ENCODE assay signal across 1 cellular context in the genomic region with DNA sequence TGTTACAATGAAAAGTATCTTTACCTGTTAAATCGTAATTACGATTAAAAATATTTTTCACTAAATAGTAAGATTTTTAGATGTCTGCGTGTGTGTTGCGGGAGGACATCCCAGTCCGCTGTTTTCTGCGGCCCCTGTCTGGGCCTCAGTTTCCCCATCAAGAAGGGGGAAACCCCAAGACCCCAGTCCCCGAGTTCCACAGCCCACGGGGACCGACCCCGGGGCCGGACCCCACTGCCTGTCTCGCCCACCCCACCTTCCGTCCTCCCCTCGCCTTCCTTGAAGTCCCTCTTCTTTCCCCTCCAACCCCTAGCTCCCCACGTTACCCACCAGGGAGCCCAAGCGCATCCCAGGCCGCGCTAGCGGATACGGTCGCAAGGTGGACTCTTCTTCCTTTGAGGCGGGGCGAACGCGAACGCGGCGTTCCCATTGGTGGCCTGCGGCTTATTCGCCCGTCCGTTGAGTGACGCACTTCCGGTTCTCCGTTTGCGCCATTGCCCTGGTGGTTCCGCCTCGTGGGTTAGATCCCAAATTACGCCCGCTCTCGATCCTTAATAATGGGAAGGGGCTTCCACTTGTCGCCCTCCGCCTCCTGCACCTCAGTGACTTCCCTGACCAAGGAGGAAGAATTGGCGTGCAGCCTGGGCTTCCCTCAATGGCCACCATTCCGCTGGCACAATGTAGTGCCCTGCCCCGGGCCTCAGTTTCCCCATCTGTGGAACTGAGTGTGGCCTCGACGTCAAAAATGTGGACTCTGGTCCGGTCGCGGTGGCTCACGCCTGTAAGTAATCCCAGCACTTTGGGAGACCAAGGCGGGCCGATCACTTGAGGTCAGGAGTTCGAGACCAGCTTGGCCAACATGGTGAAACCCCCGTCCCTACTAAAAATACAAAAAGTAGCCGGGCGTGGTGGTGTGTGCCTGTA.
TF ChIP-seq lines count a peak whose summit lies in the region.

A gene with protein sequence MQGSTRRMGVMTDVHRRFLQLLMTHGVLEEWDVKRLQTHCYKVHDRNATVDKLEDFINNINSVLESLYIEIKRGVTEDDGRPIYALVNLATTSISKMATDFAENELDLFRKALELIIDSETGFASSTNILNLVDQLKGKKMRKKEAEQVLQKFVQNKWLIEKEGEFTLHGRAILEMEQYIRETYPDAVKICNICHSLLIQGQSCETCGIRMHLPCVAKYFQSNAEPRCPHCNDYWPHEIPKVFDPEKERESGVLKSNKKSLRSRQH (minus strand): TSS at position 397 of the 924 bp plus-strand sequence. CDS start 11,202 bp downstream, outside the sequence.

TF ChIP-seq in GM12878, 131 proteins besides CTCF, POLR2A, EP300 and RAD21 (continued from another document):
- TF ChIP-seq, protein P1, sequence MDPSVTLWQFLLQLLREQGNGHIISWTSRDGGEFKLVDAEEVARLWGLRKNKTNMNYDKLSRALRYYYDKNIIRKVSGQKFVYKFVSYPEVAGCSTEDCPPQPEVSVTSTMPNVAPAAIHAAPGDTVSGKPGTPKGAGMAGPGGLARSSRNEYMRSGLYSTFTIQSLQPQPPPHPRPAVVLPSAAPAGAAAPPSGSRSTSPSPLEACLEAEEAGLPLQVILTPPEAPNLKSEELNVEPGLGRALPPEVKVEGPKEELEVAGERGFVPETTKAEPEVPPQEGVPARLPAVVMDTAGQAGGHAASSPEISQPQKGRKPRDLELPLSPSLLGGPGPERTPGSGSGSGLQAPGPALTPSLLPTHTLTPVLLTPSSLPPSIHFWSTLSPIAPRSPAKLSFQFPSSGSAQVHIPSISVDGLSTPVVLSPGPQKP (IDR thresholded peaks at IDR 0.05; ENCODE audit: low read depth, low read length): 0 out of 2 replicates have a peak, but pooled peaks have one; percentile 64
- TF ChIP-seq ZBED1 (IDR thresholded peaks at IDR 0.05; ENCODE audit: borderline replicate concordance) (peak; percentile 48; the same call in 1 of the 2 replicates), MEF2A (IDR thresholded peaks at IDR 0.05; ENCODE audit: insufficient read depth, low read depth, low read length) (no peak), MYC (IDR thresholded peaks at IDR 0.05; ENCODE audit: insufficient read depth, insufficient read length, insufficient replicate concordance, low read length, severe bottlenecking) (no peak), RBBP5 (conservative IDR thresholded peaks at IDR 0.05) (no peak), NFYA (IDR thresholded peaks at IDR 0.05; ENCODE audit: borderline replicate concordance, low read depth, low read length) (no peak), TAF1 (IDR thresholded peaks at IDR 0.05; ENCODE audit: borderline replicate concordance, low read depth, low read length) (peak; percentile 71; the same call in 1 of the 2 replicates), RB1 (IDR thresholded peaks at IDR 0.05; ENCODE audit: borderline replicate concordance) (0 out of 2 replicates have a peak, but pooled peaks have one; percentile 27), NBN (IDR thresholded peaks at IDR 0.05) (peak; percentile 91; the same call in 1 of the 2 replicates), SP1 (IDR thresholded peaks at IDR 0.05; ENCODE audit: low read depth, low read length) (peak; percentile 92), PAX8 (IDR thresholded peaks at IDR 0.05) (peak; percentile 54; the same call in 1 of the 2 replicates), ETV6 (conservative IDR thresholded peaks at IDR 0.05 in 1 of 2, IDR thresholded peaks at IDR 0.05 in 1 of 2; ENCODE audit: borderline replicate concordance in 1 of 2, low read depth in 1 of 2) (no peak), TCF7 (IDR thresholded peaks at IDR 0.05; ENCODE audit: borderline replicate concordance) (no peak), HDAC2 (IDR thresholded peaks at IDR 0.05) (no peak), SMAD1 (IDR thresholded peaks at IDR 0.05; ENCODE audit: low read depth, partially characterized antibody) (peak; percentile 61), ZNF622 (IDR thresholded peaks at IDR 0.05) (no peak), ZNF207 (IDR thresholded peaks at IDR 0.05; ENCODE audit: borderline replicate concordance) (peak; percentile 51; the same call in 1 of the 2 replicates), MEF2B (IDR thresholded peaks at IDR 0.05; ENCODE audit: partially characterized antibody, poor library complexity, severe bottlenecking) (no peak)
- TF ChIP-seq, protein P2, sequence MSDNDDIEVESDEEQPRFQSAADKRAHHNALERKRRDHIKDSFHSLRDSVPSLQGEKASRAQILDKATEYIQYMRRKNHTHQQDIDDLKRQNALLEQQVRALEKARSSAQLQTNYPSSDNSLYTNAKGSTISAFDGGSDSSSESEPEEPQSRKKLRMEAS (IDR thresholded peaks at IDR 0.05; ENCODE audit: low read depth, low read length): peak; percentile 66
- TF ChIP-seq, protein P3, sequence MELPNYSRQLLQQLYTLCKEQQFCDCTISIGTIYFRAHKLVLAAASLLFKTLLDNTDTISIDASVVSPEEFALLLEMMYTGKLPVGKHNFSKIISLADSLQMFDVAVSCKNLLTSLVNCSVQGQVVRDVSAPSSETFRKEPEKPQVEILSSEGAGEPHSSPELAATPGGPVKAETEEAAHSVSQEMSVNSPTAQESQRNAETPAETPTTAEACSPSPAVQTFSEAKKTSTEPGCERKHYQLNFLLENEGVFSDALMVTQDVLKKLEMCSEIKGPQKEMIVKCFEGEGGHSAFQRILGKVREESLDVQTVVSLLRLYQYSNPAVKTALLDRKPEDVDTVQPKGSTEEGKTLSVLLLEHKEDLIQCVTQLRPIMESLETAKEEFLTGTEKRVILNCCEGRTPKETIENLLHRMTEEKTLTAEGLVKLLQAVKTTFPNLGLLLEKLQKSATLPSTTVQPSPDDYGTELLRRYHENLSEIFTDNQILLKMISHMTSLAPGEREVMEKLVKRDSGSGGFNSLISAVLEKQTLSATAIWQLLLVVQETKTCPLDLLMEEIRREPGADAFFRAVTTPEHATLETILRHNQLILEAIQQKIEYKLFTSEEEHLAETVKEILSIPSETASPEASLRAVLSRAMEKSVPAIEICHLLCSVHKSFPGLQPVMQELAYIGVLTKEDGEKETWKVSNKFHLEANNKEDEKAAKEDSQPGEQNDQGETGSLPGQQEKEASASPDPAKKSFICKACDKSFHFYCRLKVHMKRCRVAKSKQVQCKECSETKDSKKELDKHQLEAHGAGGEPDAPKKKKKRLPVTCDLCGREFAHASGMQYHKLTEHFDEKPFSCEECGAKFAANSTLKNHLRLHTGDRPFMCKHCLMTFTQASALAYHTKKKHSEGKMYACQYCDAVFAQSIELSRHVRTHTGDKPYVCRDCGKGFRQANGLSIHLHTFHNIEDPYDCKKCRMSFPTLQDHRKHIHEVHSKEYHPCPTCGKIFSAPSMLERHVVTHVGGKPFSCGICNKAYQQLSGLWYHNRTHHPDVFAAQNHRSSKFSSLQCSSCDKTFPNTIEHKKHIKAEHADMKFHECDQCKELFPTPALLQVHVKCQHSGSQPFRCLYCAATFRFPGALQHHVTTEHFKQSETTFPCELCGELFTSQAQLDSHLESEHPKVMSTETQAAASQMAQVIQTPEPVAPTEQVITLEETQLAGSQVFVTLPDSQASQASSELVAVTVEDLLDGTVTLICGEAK (IDR thresholded peaks at IDR 0.05; ENCODE audit: borderline replicate concordance): peak; percentile 91
- TF ChIP-seq, protein P4, sequence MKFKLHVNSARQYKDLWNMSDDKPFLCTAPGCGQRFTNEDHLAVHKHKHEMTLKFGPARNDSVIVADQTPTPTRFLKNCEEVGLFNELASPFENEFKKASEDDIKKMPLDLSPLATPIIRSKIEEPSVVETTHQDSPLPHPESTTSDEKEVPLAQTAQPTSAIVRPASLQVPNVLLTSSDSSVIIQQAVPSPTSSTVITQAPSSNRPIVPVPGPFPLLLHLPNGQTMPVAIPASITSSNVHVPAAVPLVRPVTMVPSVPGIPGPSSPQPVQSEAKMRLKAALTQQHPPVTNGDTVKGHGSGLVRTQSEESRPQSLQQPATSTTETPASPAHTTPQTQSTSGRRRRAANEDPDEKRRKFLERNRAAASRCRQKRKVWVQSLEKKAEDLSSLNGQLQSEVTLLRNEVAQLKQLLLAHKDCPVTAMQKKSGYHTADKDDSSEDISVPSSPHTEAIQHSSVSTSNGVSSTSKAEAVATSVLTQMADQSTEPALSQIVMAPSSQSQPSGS (IDR thresholded peaks at IDR 0.05; ENCODE audit: low read length): no peak
- TF ChIP-seq, protein P5, sequence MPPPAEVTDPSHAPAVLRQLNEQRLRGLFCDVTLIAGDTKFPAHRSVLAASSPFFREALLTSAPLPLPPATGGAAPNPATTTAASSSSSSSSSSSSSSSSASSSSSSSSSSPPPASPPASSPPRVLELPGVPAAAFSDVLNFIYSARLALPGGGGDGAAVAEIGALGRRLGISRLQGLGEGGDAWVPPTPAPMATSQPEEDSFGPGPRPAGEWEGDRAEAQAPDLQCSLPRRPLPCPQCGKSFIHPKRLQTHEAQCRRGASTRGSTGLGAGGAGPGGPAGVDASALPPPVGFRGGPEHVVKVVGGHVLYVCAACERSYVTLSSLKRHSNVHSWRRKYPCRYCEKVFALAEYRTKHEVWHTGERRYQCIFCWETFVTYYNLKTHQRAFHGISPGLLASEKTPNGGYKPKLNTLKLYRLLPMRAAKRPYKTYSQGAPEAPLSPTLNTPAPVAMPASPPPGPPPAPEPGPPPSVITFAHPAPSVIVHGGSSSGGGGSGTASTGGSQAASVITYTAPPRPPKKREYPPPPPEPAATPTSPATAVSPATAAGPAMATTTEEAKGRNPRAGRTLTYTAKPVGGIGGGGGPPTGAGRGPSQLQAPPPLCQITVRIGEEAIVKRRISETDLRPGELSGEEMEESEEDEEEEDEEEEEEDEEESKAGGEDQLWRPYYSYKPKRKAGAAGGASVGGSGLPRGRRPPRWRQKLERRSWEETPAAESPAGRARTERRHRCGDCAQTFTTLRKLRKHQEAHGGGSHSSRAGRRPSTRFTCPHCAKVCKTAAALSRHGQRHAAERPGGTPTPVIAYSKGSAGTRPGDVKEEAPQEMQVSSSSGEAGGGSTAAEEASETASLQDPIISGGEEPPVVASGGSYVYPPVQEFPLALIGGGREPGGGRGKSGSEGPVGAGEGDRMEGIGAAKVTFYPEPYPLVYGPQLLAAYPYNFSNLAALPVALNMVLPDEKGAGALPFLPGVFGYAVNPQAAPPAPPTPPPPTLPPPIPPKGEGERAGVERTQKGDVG (CRISPR knock-in tag; IDR thresholded peaks at IDR 0.05): 0 out of 2 replicates have a peak, but pooled peaks have one; percentile 16
- TF ChIP-seq, protein P6, sequence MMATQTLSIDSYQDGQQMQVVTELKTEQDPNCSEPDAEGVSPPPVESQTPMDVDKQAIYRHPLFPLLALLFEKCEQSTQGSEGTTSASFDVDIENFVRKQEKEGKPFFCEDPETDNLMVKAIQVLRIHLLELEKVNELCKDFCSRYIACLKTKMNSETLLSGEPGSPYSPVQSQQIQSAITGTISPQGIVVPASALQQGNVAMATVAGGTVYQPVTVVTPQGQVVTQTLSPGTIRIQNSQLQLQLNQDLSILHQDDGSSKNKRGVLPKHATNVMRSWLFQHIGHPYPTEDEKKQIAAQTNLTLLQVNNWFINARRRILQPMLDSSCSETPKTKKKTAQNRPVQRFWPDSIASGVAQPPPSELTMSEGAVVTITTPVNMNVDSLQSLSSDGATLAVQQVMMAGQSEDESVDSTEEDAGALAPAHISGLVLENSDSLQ (IDR thresholded peaks at IDR 0.05): peak; percentile 98
- TF ChIP-seq, protein P7, sequence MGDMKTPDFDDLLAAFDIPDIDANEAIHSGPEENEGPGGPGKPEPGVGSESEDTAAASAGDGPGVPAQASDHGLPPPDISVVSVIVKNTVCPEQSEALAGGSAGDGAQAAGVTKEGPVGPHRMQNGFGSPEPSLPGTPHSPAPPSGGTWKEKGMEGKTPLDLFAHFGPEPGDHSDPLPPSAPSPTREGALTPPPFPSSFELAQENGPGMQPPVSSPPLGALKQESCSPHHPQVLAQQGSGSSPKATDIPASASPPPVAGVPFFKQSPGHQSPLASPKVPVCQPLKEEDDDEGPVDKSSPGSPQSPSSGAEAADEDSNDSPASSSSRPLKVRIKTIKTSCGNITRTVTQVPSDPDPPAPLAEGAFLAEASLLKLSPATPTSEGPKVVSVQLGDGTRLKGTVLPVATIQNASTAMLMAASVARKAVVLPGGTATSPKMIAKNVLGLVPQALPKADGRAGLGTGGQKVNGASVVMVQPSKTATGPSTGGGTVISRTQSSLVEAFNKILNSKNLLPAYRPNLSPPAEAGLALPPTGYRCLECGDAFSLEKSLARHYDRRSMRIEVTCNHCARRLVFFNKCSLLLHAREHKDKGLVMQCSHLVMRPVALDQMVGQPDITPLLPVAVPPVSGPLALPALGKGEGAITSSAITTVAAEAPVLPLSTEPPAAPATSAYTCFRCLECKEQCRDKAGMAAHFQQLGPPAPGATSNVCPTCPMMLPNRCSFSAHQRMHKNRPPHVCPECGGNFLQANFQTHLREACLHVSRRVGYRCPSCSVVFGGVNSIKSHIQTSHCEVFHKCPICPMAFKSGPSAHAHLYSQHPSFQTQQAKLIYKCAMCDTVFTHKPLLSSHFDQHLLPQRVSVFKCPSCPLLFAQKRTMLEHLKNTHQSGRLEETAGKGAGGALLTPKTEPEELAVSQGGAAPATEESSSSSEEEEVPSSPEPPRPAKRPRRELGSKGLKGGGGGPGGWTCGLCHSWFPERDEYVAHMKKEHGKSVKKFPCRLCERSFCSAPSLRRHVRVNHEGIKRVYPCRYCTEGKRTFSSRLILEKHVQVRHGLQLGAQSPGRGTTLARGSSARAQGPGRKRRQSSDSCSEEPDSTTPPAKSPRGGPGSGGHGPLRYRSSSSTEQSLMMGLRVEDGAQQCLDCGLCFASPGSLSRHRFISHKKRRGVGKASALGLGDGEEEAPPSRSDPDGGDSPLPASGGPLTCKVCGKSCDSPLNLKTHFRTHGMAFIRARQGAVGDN (IDR thresholded peaks at IDR 0.05): peak; percentile 62
- TF ChIP-seq, protein P8, sequence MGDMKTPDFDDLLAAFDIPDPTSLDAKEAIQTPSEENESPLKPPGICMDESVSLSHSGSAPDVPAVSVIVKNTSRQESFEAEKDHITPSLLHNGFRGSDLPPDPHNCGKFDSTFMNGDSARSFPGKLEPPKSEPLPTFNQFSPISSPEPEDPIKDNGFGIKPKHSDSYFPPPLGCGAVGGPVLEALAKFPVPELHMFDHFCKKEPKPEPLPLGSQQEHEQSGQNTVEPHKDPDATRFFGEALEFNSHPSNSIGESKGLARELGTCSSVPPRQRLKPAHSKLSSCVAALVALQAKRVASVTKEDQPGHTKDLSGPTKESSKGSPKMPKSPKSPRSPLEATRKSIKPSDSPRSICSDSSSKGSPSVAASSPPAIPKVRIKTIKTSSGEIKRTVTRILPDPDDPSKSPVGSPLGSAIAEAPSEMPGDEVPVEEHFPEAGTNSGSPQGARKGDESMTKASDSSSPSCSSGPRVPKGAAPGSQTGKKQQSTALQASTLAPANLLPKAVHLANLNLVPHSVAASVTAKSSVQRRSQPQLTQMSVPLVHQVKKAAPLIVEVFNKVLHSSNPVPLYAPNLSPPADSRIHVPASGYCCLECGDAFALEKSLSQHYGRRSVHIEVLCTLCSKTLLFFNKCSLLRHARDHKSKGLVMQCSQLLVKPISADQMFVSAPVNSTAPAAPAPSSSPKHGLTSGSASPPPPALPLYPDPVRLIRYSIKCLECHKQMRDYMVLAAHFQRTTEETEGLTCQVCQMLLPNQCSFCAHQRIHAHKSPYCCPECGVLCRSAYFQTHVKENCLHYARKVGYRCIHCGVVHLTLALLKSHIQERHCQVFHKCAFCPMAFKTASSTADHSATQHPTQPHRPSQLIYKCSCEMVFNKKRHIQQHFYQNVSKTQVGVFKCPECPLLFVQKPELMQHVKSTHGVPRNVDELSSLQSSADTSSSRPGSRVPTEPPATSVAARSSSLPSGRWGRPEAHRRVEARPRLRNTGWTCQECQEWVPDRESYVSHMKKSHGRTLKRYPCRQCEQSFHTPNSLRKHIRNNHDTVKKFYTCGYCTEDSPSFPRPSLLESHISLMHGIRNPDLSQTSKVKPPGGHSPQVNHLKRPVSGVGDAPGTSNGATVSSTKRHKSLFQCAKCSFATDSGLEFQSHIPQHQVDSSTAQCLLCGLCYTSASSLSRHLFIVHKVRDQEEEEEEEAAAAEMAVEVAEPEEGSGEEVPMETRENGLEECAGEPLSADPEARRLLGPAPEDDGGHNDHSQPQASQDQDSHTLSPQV (IDR thresholded peaks at IDR 0.05): no peak
TF ChIP-seq in GM12878: peak in this region for 54.
